26 cellular contexts compared by ENCODE assay signal in genomic region chr17:20914658-20915057, GRCh38.
"Had no signal": no experiment of that assay in that cellular context is flagged by ENCODE, and none has a peak within 500 bp of the region (broad histone marks: within the 10 kb centered on the region; RNA-seq: fewer than 3 reads in every experiment).

No MANE protein-coding gene starts in this region.

- H3K4me2 ChIP-seq: smooth muscle cell had no signal

- H3K36me3 ChIP-seq: esophagus squamous epithelium, pancreas, right lobe of liver, stomach, tibial artery had no signal

- H3K36me3 Mint-ChIP-seq: immature natural killer cell, natural killer cell had no signal

- ATAC-seq: left lobe of liver, natural killer cell, pancreas, right lobe of liver had no signal

- H3K4me1 ChIP-seq: pancreas, right lobe of liver had no signal

- H3K4me1 Mint-ChIP-seq: central memory CD8-positive, alpha-beta T cell had no signal

- H3K9me3 ChIP-seq: esophagus squamous epithelium, pancreas, right lobe of liver, stomach, tibial artery had no signal

- H3K27ac Mint-ChIP-seq: immature natural killer cell, natural killer cell, type B pancreatic cell had no signal

- H3K4me3 ChIP-seq: coronary artery, esophagus squamous epithelium, lung, pancreas, right lobe of liver, smooth muscle cell, stomach, tibial artery had no signal

- H3K9me3 Mint-ChIP-seq: central memory CD8-positive, alpha-beta T cell; immature natural killer cell; natural killer cell; type B pancreatic cell had no signal

- H3K4me3 Mint-ChIP-seq: central memory CD8-positive, alpha-beta T cell; immature natural killer cell; natural killer cell; type B pancreatic cell had no signal

- H3K27ac ChIP-seq: coronary artery, esophagus squamous epithelium, pancreas, right lobe of liver, stomach, tibial artery had no signal

- DNase-seq: dermis blood vessel endothelial cell; effector memory CD4-positive, alpha-beta T cell; erythroblast; esophagus squamous epithelium; hypothalamus; immature natural killer cell; islet precursor cell; mesenchymal stem cell; natural killer cell; occipital lobe; pancreas; retina; right lobe of liver; stimulated activated CD4-positive, alpha-beta T cell treated with anti-CD3 and anti-CD28 coated beads, Interleukin-12 subunit alpha, Interleukin-12 subunit beta, amount 100 ng/mL, for 4 hours; stimulated activated CD4-positive, alpha-beta T cell treated with anti-CD3 and anti-CD28 coated beads, Interleukin-1b, Interleukin-23, amount 100 ng/mL, for 48 hours; stimulated activated CD4-positive, alpha-beta T cell treated with anti-CD3 and anti-CD28 coated beads, Interleukin-4, amount 100 ng/mL, for 1 hour; stimulated activated CD8-positive, alpha-beta memory T cell treated with anti-CD3 and anti-CD28 coated beads, Interleukin-4, amount 100 ng/mL, for 48 hours; stimulated activated naive CD4-positive, alpha-beta T cell treated with Interleukin-2 at 50 U/mL for 16 hours; stomach; tibial artery had no signal

- H3K27me3 ChIP-seq: pancreas, right lobe of liver, stomach, tibial artery had no signal

- H3K27me3 Mint-ChIP-seq: type B pancreatic cell had no signal
